In the genomic region with DNA sequence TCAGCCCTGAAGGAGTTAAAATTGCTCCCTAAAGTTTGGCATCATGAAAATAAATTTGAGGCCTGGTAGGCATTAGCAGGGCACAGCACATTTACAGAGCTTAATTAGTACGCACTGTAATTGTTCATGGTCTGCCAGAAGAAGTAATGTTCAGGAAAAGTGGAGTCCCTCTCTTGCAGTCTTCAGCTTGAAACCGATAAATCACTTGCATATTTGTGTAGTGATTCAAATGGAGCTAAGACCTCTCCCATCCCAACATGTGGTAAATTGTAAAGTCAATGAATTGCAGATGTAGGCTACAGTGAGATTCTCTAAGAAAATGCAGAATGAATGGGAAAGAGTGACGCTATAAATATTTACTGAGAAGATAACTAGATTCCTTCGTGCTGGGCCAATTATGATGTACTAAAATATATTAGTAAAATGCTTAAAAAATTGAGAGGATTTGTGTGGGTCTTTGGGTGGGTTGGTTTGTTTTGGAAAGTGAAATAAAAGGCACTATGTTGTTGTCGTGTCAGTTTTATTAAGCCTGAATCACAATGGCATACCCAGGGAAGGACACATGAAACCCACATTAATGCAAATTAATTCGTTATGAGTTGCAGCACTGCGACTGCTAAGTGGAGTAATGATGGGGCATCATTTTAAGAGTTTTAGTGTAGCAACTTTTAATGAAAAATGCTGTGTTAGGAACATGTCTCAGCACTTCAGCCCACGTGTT, we compare ENCODE assay signal across 1 cellular context.
A peak's percentile ranks its signal among the peaks of the same experiment; 100 is the strongest.
TF ChIP-seq lines count a peak whose summit lies in the region.

No MANE protein-coding gene starts in this region.

TF ChIP-seq in IMR-90, 13 proteins besides CTCF, POLR2A, EP300 and RAD21 (continued from another document):
- TF ChIP-seq, protein P1, sequence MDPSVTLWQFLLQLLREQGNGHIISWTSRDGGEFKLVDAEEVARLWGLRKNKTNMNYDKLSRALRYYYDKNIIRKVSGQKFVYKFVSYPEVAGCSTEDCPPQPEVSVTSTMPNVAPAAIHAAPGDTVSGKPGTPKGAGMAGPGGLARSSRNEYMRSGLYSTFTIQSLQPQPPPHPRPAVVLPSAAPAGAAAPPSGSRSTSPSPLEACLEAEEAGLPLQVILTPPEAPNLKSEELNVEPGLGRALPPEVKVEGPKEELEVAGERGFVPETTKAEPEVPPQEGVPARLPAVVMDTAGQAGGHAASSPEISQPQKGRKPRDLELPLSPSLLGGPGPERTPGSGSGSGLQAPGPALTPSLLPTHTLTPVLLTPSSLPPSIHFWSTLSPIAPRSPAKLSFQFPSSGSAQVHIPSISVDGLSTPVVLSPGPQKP (IDR thresholded peaks at IDR 0.05; ENCODE audit: borderline replicate concordance, low read depth, low read length): no peak
- TF ChIP-seq MXI1 (IDR thresholded peaks at IDR 0.05; ENCODE audit: borderline replicate concordance, low read depth, low read length) (peak; percentile 61; the same call in 1 of the 2 replicates), RCOR1 (IDR thresholded peaks at IDR 0.05; ENCODE audit: insufficient replicate concordance, low read length) (peak; percentile 44), CHD1 (IDR thresholded peaks at IDR 0.05; ENCODE audit: low read depth, low read length) (0 out of 2 replicates have a peak, but pooled peaks have one; percentile 86), RFX5 (IDR thresholded peaks at IDR 0.05; ENCODE audit: low read depth, low read length) (no peak), BHLHE40 (IDR thresholded peaks at IDR 0.05; ENCODE audit: low read depth, low read length) (no peak), CEBPB (IDR thresholded peaks at IDR 0.05; ENCODE audit: low read depth, low read length) (peak; percentile 9; the same call in 1 of the 2 replicates), SMC3 (IDR thresholded peaks at IDR 0.05; ENCODE audit: low read depth, low read length) (0 out of 2 replicates have a peak, but pooled peaks have one; percentile 5)
- TF ChIP-seq, protein P2, sequence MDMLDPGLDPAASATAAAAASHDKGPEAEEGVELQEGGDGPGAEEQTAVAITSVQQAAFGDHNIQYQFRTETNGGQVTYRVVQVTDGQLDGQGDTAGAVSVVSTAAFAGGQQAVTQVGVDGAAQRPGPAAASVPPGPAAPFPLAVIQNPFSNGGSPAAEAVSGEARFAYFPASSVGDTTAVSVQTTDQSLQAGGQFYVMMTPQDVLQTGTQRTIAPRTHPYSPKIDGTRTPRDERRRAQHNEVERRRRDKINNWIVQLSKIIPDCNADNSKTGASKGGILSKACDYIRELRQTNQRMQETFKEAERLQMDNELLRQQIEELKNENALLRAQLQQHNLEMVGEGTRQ (IDR thresholded peaks at IDR 0.05; ENCODE audit: low read depth, low read length): no peak
